12 cellular contexts compared by ENCODE assay signal in the genomic region with DNA sequence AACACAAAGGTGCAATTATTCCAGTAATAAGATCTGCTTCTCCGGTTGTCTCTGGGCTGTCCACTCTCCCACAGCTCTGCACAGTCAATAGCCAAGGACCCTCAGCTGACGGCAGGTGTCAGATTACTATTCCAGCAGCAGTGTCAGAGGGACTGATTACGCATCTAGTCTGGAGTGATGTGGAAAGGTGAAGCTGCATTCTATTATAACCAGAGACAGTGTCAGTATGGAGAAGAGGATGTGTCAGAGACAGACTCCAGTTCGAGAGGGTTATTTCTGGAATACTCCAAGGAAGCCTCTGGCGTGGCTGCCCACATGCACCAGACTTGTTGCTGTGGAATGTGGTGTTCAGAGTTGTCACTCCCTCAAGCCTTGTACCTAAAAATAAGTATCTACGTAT.
A peak's percentile ranks its signal among the peaks of the same experiment; 100 is the strongest.
DNase-seq lines count a peak whose midpoint lies in the region; ATAC-seq and TF ChIP-seq lines count a peak whose summit lies in the region.
"Had no signal": no experiment of that assay in that cellular context is flagged by ENCODE, and none has a peak within 500 bp of the region (broad histone marks: within the 10 kb centered on the region; RNA-seq: fewer than 3 reads in every experiment).

No MANE protein-coding gene starts in this region.

- no peaks in the 10 kb centered on the region for H3K79me2 ChIP-seq in fibroblast of lung (ENCODE audit: control insufficient read depth, insufficient read depth, low read length)

- H4K8ac ChIP-seq in neuronal stem cell (ENCODE audit: low read depth, low read length), result no peak overlapping the region

- H2BK15ac ChIP-seq in neuronal stem cell (ENCODE audit: low read length), result no peak overlapping the region

- H3K23ac ChIP-seq in neuronal stem cell (ENCODE audit: low read depth, low read length, poor library complexity), result no peak overlapping the region

- H3K36me3 ChIP-seq in fibroblast of lung (ENCODE audit: control insufficient read depth, insufficient read depth, low read length), result no peaks in the 10 kb centered on the region
- no peaks in the 10 kb centered on the region for H3K36me3 ChIP-seq in neuronal stem cell (replicated peaks in 1 of 2; ENCODE audit: control insufficient read depth in 2 of 2, insufficient read depth in 2 of 2, low read length in 2 of 2)
- H3K36me3 ChIP-seq: Peyer's patch had no signal

- H3K4me3 ChIP-seq in fibroblast of lung (replicated peaks in 1 of 4; ENCODE audit: control extremely low read depth in 1 of 4, insufficient read depth in 1 of 4, low read depth in 3 of 4, low read length in 4 of 4) (no peak overlapping the region), neuronal stem cell (ENCODE audit: low read length in 2 of 2) (no peak overlapping the region)
- H3K4me3 ChIP-seq: Peyer's patch had no signal

- peaks cover 7% of the 10 kb centered on the region for H3K4me1 ChIP-seq in fibroblast of lung (ENCODE audit: control insufficient read depth, extremely low read depth, insufficient read depth, low read length)
- peaks cover 10 to 35% of the 10 kb centered on the region in 2 donors for H3K4me1 ChIP-seq in neuronal stem cell (ENCODE audit: control insufficient read depth in 2 of 2, insufficient read depth in 1 of 2, low read depth in 1 of 2, low read length in 2 of 2)
- H3K4me1 ChIP-seq: Peyer's patch had no signal

- no peak overlapping the region for H2BK120ac ChIP-seq in neuronal stem cell (ENCODE audit: low read depth, low read length)

- no peak for ATAC-seq in GM21381 (IDR thresholded peaks at IDR 0.05; ENCODE audit: unreplicated experiment)
- ATAC-seq: stimulated activated naive B cell treated with anti-CD40 and anti-IgM and Interleukin-4, amounts not matched to agents 10 μg/mL and 1 μg/mL and 100 μg/mL, for 72 hours had no signal

- no peak overlapping the region for H3K9ac ChIP-seq in fibroblast of lung (ENCODE audit: insufficient read depth, low read length)
- H3K9ac ChIP-seq in neuronal stem cell (ENCODE audit: low read depth, low read length, poor library complexity), result no peak overlapping the region

- no peak overlapping the region for H3K4ac ChIP-seq in neuronal stem cell (ENCODE audit: low read length)

- H2BK12ac ChIP-seq in neuronal stem cell (ENCODE audit: low read length), result no peak overlapping the region

- H3K27me3 ChIP-seq in fibroblast of lung (ENCODE audit: control insufficient read depth, insufficient read depth, low read length) (no peaks in the 10 kb centered on the region), neuronal stem cell (ENCODE audit: control insufficient read depth in 3 of 3, insufficient read depth in 3 of 3, low read depth in 1 of 3, low read length in 3 of 3) (no peaks in the 10 kb centered on the region)
- H3K27me3 ChIP-seq: Peyer's patch had no signal

- H4K91ac ChIP-seq in neuronal stem cell (ENCODE audit: low read depth, low read length, poor library complexity), result no peak overlapping the region

- DNase-seq in ELR (ENCODE audit: low read depth) (peak; percentile 26), NCI-H345 treated with DMSO at 0.1 percent for 48 hours (lab: John Stamatoyannopoulos, UW; ENCODE audit: unreplicated experiment) (peak; percentile 71), fibroblast of lung (ENCODE audit: low read depth in 2 of 2) (peak; percentile 25 to 91), neuronal stem cell (ENCODE audit: low spot score) (peak; percentile 26), GM10266 (ENCODE audit: extremely low spot score) (no peak), HCEC 1CT (no peak), UCSD-AML1 (lab: John Stamatoyannopoulos, UW; ENCODE audit: unreplicated experiment) (no peak)
- DNase-seq: activated effector memory CD4-positive, alpha-beta T cell treated with anti-CD3 and anti-CD28 coated beads, Interleukin-2, amount 50 U/mL, for 16 hours; GDM1; Peyer's patch; stimulated activated naive B cell treated with anti-CD40 and anti-IgM and Interleukin-4, amounts not matched to agents 10 μg/mL and 1 μg/mL and 100 μg/mL, for 72 hours had no signal

- H3K4me2 ChIP-seq in fibroblast of lung (ENCODE audit: extremely low read depth, insufficient read depth, low read length) (no peak overlapping the region), neuronal stem cell (ENCODE audit: insufficient read depth, low read length, poor library complexity, severe bottlenecking) (no peak overlapping the region)

- no CpG with 5 or more reads among the region's 6 CpGs for WGBS in neuronal stem cell (ENCODE audit: extremely low coverage in 2 of 2, insufficient read length in 2 of 2, insufficient replicate concordance in 1 of 2), 2 donors

- no peak for TF ChIP-seq CTCF in fibroblast of lung (conservative IDR thresholded peaks at IDR 0.05 in 1 of 2, IDR thresholded peaks at IDR 0.05 in 1 of 2; ENCODE audit: low read depth in 1 of 2, low read length in 2 of 2)
- TF ChIP-seq CTCF in GM10266 (IDR thresholded peaks at IDR 0.05; ENCODE audit: control insufficient read depth, insufficient read depth, low read depth, missing control alignments), result no peak

- no peak overlapping the region for H2AK5ac ChIP-seq in neuronal stem cell (ENCODE audit: low read depth, low read length)

- no peaks in the 10 kb centered on the region for H4K20me1 ChIP-seq in fibroblast of lung (ENCODE audit: control insufficient read depth, extremely low read depth, insufficient read depth, low read length)

- H2AFZ ChIP-seq in fibroblast of lung (ENCODE audit: low read length) (no peak overlapping the region), neuronal stem cell (ENCODE audit: low read length) (peak overlapping the region; percentile 37)

- H3K14ac ChIP-seq in neuronal stem cell (ENCODE audit: low read length), result no peak overlapping the region

- no peak overlapping the region for H3K18ac ChIP-seq in neuronal stem cell (ENCODE audit: low read length)

- H2BK5ac ChIP-seq in neuronal stem cell (ENCODE audit: low read length), result no peak overlapping the region

- no peaks in the 10 kb centered on the region for H3K79me1 ChIP-seq in neuronal stem cell (ENCODE audit: low read depth, low read length)

- H3K9me3 ChIP-seq in fibroblast of lung (ENCODE audit: control insufficient read depth, insufficient read depth, low read depth, low read length) (no peaks in the 10 kb centered on the region), neuronal stem cell (replicated peaks in 1 of 2; ENCODE audit: control insufficient read depth in 2 of 2, insufficient read depth in 1 of 2, low read depth in 1 of 2, low read length in 2 of 2) (peaks cover 0 to 8% of the 10 kb centered on the region in 2 donors)
- H3K9me3 ChIP-seq: Peyer's patch had no signal

- H3K27ac ChIP-seq in fibroblast of lung (ENCODE audit: insufficient read depth, low read length) (no peak overlapping the region), neuronal stem cell (replicated peaks; ENCODE audit: low read length) (no peak overlapping the region)
- H3K27ac ChIP-seq: Peyer's patch had no signal

Comparison
In these comparisons a context has a peak if more than half of its experiments do, and no peak if none do; other contexts are left out.
1. DNase-seq: peak in ELR (single experiment), NCI-H345 treated with DMSO at 0.1 percent for 48 hours (single experiment), fibroblast of lung (2 of 2) and neuronal stem cell (single experiment); none in GM10266 (single experiment), HCEC 1CT (single experiment) and UCSD-AML1 (single experiment).